2 cellular contexts compared by ENCODE assay signal in genomic region chr5:37871023-37871815, GRCh38.
TF ChIP-seq lines count a peak whose summit lies in the region.

No MANE protein-coding gene starts in this region.

TF ChIP-seq in SK-N-SH treated with all-trans-retinoic acid at 6 μM for 48 hours, 23 proteins besides CTCF, POLR2A, EP300 and RAD21:
- no peak for TF ChIP-seq TSHZ2 (CRISPR knock-in tag; IDR thresholded peaks at IDR 0.05)
- TF ChIP-seq ZC3H10 (CRISPR knock-in tag; IDR thresholded peaks at IDR 0.05) = no peak
- TF ChIP-seq ZNF70 (CRISPR knock-in tag; IDR thresholded peaks at IDR 0.05) = no peak
- TF ChIP-seq TOX (CRISPR knock-in tag; IDR thresholded peaks at IDR 0.05; ENCODE audit: borderline replicate concordance) = no peak
- no peak for TF ChIP-seq BACH2 (CRISPR knock-in tag; IDR thresholded peaks at IDR 0.05; ENCODE audit: borderline replicate concordance)
- TF ChIP-seq CSRNP3 (CRISPR knock-in tag; IDR thresholded peaks at IDR 0.05) = no peak
- no peak for TF ChIP-seq SNAI2 (CRISPR knock-in tag; IDR thresholded peaks at IDR 0.05)
- TF ChIP-seq ARNTL (CRISPR knock-in tag; IDR thresholded peaks at IDR 0.05; ENCODE audit: borderline replicate concordance, low read depth) = no peak
- TF ChIP-seq TCF4 (CRISPR knock-in tag; IDR thresholded peaks at IDR 0.05; ENCODE audit: borderline replicate concordance) = no peak
- no peak for TF ChIP-seq ESRRG (CRISPR knock-in tag; IDR thresholded peaks at IDR 0.05)
- no peak for TF ChIP-seq ZNF565 (CRISPR knock-in tag; conservative IDR thresholded peaks at IDR 0.05; ENCODE audit: low read depth)
- TF ChIP-seq CREB5 (CRISPR knock-in tag; IDR thresholded peaks at IDR 0.05; ENCODE audit: low read depth) = no peak
- TF ChIP-seq PATZ1 (CRISPR knock-in tag; IDR thresholded peaks at IDR 0.05; ENCODE audit: borderline replicate concordance) = no peak
- no peak for TF ChIP-seq RARB (CRISPR knock-in tag; IDR thresholded peaks at IDR 0.05)
- no peak for TF ChIP-seq GLIS3 (CRISPR knock-in tag; IDR thresholded peaks at IDR 0.05)
- TF ChIP-seq OSR1 (CRISPR knock-in tag; IDR thresholded peaks at IDR 0.05) = no peak
- TF ChIP-seq ZNF8 (CRISPR knock-in tag; IDR thresholded peaks at IDR 0.05) = no peak
- no peak for TF ChIP-seq ZFP3 (CRISPR knock-in tag; IDR thresholded peaks at IDR 0.05)

TF ChIP-seq in GM23338, 12 proteins besides CTCF, POLR2A, EP300 and RAD21 (continued from another document):
- TF ChIP-seq ZNF462 (CRISPR knock-in tag; IDR thresholded peaks at IDR 0.05) (no peak), CREB1 (CRISPR knock-in tag; IDR thresholded peaks at IDR 0.05; ENCODE audit: low read depth) (no peak), JUNB (IDR thresholded peaks at IDR 0.05; ENCODE audit: unreplicated experiment) (no peak), ZNF114 (CRISPR knock-in tag; IDR thresholded peaks at IDR 0.05) (no peak)
